ENCODE assay signal across 12 cellular contexts in genomic region chr3:136261826-136262225, GRCh38.
"Had no signal": no experiment of that assay in that cellular context is flagged by ENCODE, and none has a peak within 500 bp of the region (broad histone marks: within the 10 kb centered on the region; RNA-seq: fewer than 3 reads in every experiment).

No MANE protein-coding gene starts in this region.

- H3K27ac Mint-ChIP-seq: type B pancreatic cell had no signal

- H3K27me3 Mint-ChIP-seq: type B pancreatic cell had no signal

- ATAC-seq: foreskin keratinocyte had no signal

- H3K4me3 Mint-ChIP-seq: type B pancreatic cell had no signal

- H3K27me3 ChIP-seq: foreskin keratinocyte, heart left ventricle had no signal

- DNase-seq: activated CD4-positive, alpha-beta T cell treated with anti-CD3 and anti-CD28 coated beads for 1 hour; activated naive CD4-positive, alpha-beta T cell treated with Interleukin-2 at 50 U/mL for 16 hours; cerebellar nuclear complex; dermis blood vessel endothelial cell; heart left ventricle; islet precursor cell; mesendoderm; retina; SIG-M5 had no signal

- H3K27ac ChIP-seq: foreskin keratinocyte, parathyroid adenoma had no signal

- H3K9me3 Mint-ChIP-seq: type B pancreatic cell had no signal

- H3K9me3 ChIP-seq: heart left ventricle had no signal

- H3K4me1 ChIP-seq: parathyroid adenoma had no signal

- H3K4me3 ChIP-seq: heart left ventricle had no signal
